8 cellular contexts compared by ENCODE assay signal in the genomic region with DNA sequence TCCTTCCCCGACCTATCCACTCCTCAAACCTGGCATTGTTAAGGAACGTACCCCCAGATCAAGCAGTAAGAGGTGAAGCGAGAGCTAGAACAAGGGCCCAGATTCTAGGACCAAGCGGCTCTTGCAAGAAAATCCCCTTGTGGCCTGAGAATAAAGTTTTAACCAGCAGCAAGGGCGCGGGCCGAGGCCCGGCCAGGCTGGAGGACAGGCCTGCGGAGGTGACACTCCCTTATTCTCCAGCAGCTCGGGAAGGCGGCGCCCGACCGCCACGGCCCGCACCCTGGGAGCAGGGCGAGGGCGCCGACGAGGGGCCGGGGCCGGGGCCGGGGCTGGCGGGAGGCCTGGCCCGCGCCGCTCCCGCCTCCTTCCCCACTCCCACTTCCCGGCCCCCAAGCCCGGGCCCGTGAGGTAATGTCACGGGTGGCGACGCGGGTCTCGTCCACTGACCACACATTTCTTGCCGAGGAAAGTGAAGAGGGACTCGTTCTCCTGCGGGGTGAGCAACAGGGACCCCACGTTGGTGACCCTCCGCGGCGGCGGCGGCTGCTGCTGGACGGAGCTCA. TPM values are rescaled to one million over a fixed set of nuclear protein-coding genes. Genes with fewer than 3 reads are reported as not detected.
A peak's percentile ranks its signal among the peaks of the same experiment; 100 is the strongest.
DNase-seq lines count a peak whose midpoint lies in the region; ATAC-seq, FAIRE-seq and TF ChIP-seq lines count a peak whose summit lies in the region.

No MANE protein-coding gene starts in this region.

- H3K9me3 ChIP-seq in kidney (ENCODE audit: control insufficient read depth in 1 of 2, low read length in 2 of 2), result no peaks in the 10 kb centered on the region

- no peaks in the 10 kb centered on the region for H3K27me3 Mint-ChIP-seq in CD14-positive monocyte (ENCODE audit: low read depth in 3 of 3)
- no peaks in the 10 kb centered on the region for H3K27me3 Mint-ChIP-seq in T-cell

- intact Hi-C loops in CD14-positive monocyte (cut with micrococcal nuclease) (loop anchor here in 1 of 2 donors (10.0 kb wide), 2 partner anchors 53 to 193 kb away; partner anchors contain the start of gene NDUFA5), kidney (cut with DNase I) (no loop called here)

- peak; percentile 23 for ATAC-seq in GM19351 (IDR thresholded peaks at IDR 0.05; ENCODE audit: unreplicated experiment)
- peak; percentile 11 for ATAC-seq in HG03378 (IDR thresholded peaks at IDR 0.05; ENCODE audit: unreplicated experiment)
- peak; percentile 21 to 28 (median 22) for ATAC-seq in T-cell (replicated peaks in 1 of 4)

- H3K4me3 ChIP-seq in kidney (ENCODE audit: low read length in 2 of 2), result peak overlapping the region; percentile 91 to 95

- H3K9me3 Mint-ChIP-seq in CD14-positive monocyte (no peaks in the 10 kb centered on the region), T-cell (no peaks in the 10 kb centered on the region)

- FAIRE-seq in kidney (lab: Jason Lieb, UNC), result no peak
- no peak for FAIRE-seq in D721Med (lab: Jason Lieb, UNC)

- H3K36me3 Mint-ChIP-seq in CD14-positive monocyte, result no peaks in the 10 kb centered on the region
- H3K36me3 Mint-ChIP-seq in T-cell, result peaks cover 3% of the 10 kb centered on the region

- H3K4me1 Mint-ChIP-seq in CD14-positive monocyte (peaks cover 50% of the 10 kb centered on the region), T-cell (peaks cover 68 to 70% (median 68%) of the 10 kb centered on the region in 3 donors)

- no peaks in the 10 kb centered on the region for H3K36me3 ChIP-seq in kidney (ENCODE audit: control insufficient read depth in 1 of 2, insufficient read depth in 2 of 2, low read length in 2 of 2)

- POLR2A ChIA-PET in T-cell (lab: Charles Lee), result interaction anchor here (0.6 to 2.4 kb wide), 4 partner anchors 9 to 213 kb away, joined by 3 to 16 read pairs (median 4); partner anchors contain the start of gene NDUFA5 (in 1 of the 2)

- H3K27ac ChIP-seq in kidney (ENCODE audit: low read depth in 2 of 2, low read length in 2 of 2), result peak overlapping the region; percentile 96 to 97

- peak overlapping the region; percentile 92 to 94 for H3K9ac ChIP-seq in kidney (ENCODE audit: low read length in 2 of 2)

- TF ChIP-seq CTCF in CD14-positive monocyte (IDR thresholded peaks at IDR 0.05) (no peak), kidney (IDR thresholded peaks at IDR 0.05; ENCODE audit: borderline replicate concordance, extremely low read depth, insufficient read depth) (no peak), D721Med (IDR thresholded peaks at IDR 0.05; ENCODE audit: insufficient read depth, missing control alignments) (no peak)

- H3K27ac Mint-ChIP-seq in CD14-positive monocyte, result peak overlapping the region; percentile 94 to 98 (median 95)
- peak overlapping the region; percentile 89 to 95 for H3K27ac Mint-ChIP-seq in T-cell

- peaks cover 6 to 12% of the 10 kb centered on the region in 2 donors for H3K4me1 ChIP-seq in kidney (ENCODE audit: control insufficient read depth in 1 of 2, insufficient read depth in 1 of 2, low read depth in 1 of 2, low read length in 2 of 2)

- CTCF ChIA-PET in T-cell (lab: Charles Lee), result interaction anchor here (0.9 to 1.5 kb wide), 7 partner anchors 13 to 255 kb away, joined by 3 to 7 read pairs (median 5); partner anchors contain the start of gene NDUFA5 (in 1 of the 2)

- DNase-seq in CD14-positive monocyte (ENCODE audit: low spot score) (no peak), T-cell (peak in 18 of 34 experiments; percentile 2 to 29 (median 12)), cerebellar cortex (ENCODE audit: low spot score) (peak; percentile 32), kidney (no peak), D721Med (ENCODE audit: insufficient read length, low spot score) (no peak)
- DNase-seq in stimulated activated CD4-positive, alpha-beta T cell treated with anti-CD3 and anti-CD28 coated beads, Interleukin-15, amount 100 ng/mL, for 24 hours, result peak; percentile 41

- H3K4me3 Mint-ChIP-seq in CD14-positive monocyte, result peak overlapping the region; percentile 97 to 99
- peak overlapping the region; percentile 94 to 98 (median 95) for H3K4me3 Mint-ChIP-seq in T-cell

RNA-seq across cellular contexts. Expression of gene WASL, which starts 0.6 kb away (rescaled TPM):
- 1 to 10 TPM; 1.6 to 2.1 TPM for polyA plus RNA-seq in CD14-positive monocyte
- 10 to 100 TPM in 2 of 5 donors, 1 to 10 TPM in 3; 9.1 to 12.2 (median 9.8) TPM for total RNA-seq in T-cell
- 50.4 TPM for total RNA-seq in kidney
- polyA plus RNA-seq in kidney (ENCODE audit: insufficient read depth, low read depth, low replicate concordance), result 28.7 TPM

Comparison
In these comparisons a context has a peak if more than half of its experiments do, and no peak if none do; other contexts are left out.
1. DNase-seq: peak in T-cell (18 of 34), cerebellar cortex (single experiment) and stimulated activated CD4-positive, alpha-beta T cell treated with anti-CD3 and anti-CD28 coated beads, Interleukin-15, amount 100 ng/mL, for 24 hours (single experiment); none in CD14-positive monocyte (single experiment), kidney (single experiment) and D721Med (single experiment).
2. Peak in every context shown above with its lines, with median percentiles within 50 percentile points of each other: ATAC-seq.